Comparison of ENCODE assay signal across 11 cellular contexts in the genomic region with DNA sequence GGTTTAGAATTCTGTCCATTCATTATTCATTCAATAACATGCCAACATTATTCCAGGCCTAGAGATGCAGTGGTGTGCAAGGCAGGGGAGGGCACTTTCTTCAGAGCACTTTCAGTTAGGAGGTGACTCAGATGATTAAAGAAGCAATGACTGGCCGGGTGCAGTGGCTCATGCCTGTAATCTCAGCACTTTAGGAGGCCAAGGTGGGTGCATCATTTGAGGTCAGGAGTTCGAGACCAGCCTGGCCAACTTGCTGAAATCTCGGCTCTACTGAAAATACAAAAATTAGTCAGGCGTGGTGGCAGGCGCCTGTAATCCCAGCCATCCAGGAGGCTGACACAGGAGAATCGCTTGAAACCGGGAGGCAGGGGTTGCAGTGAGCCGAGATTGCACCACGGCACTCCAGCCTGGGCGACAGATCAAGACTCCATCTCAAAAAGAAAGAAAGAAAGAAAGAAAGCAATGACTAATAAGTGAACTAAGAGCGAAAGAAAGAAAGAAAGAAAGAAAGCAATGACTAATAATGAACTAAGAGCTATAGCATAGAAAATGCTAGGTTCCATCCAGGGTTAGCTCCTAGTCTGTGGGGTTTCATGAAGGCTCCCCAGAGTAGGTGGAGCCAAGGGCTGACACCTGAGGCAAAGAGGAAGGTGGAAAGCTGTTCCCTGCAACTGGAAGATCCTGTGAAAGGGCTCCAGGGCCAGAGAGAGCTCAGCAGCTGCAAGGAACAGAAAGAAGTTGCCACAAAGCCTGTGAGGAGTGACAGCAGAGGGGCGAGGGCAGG.
DNase-seq lines count a peak whose midpoint lies in the region; ATAC-seq, FAIRE-seq and TF ChIP-seq lines count a peak whose summit lies in the region.
"Had no signal": no experiment of that assay in that cellular context is flagged by ENCODE, and none has a peak within 500 bp of the region (broad histone marks: within the 10 kb centered on the region; RNA-seq: fewer than 3 reads in every experiment).

No MANE protein-coding gene starts in this region.

- peak; percentile 77 for ATAC-seq in GM21723 (IDR thresholded peaks at IDR 0.05; ENCODE audit: unreplicated experiment)
- ATAC-seq in stimulated activated memory B cell treated with anti-CD40 and anti-IgM and Interleukin-4, amounts not matched to agents 10 μg/mL and 1 μg/mL and 100 μg/mL, for 72 hours, result peak; percentile 14
- no peak for ATAC-seq in HepG2

- H3K36me3 ChIP-seq in OCI-LY3 (replicated peaks; ENCODE audit: low read depth, low read length) (no peaks in the 10 kb centered on the region), neural progenitor cell (no peaks in the 10 kb centered on the region), HepG2 (replicated peaks in 1 of 2; ENCODE audit: control insufficient read depth in 1 of 2, insufficient read depth in 2 of 2, low read length in 2 of 2) (no peaks in the 10 kb centered on the region)
- H3K36me3 ChIP-seq: upper lobe of left lung had no signal

- H3K36me3 Mint-ChIP-seq in stimulated activated memory B cell treated with anti-CD40 and anti-IgM and Interleukin-4, amounts not matched to agents 10 μg/mL and 1 μg/mL and 100 μg/mL, for 72 hours, result no peaks in the 10 kb centered on the region
- no peaks in the 10 kb centered on the region for H3K36me3 Mint-ChIP-seq in neural progenitor cell

- no peaks in the 10 kb centered on the region for H3K9me3 Mint-ChIP-seq in stimulated activated memory B cell treated with anti-CD40 and anti-IgM and Interleukin-4, amounts not matched to agents 10 μg/mL and 1 μg/mL and 100 μg/mL, for 72 hours
- no peaks in the 10 kb centered on the region for H3K9me3 Mint-ChIP-seq in neural progenitor cell

- TF ChIP-seq POLR2A in HepG2 (IDR thresholded peaks at IDR 0.05; ENCODE audit: insufficient read depth in 1 of 2, low read depth in 2 of 2, low read length in 2 of 2), result no peak

- no peak overlapping the region for H3K4me3 Mint-ChIP-seq in stimulated activated memory B cell treated with anti-CD40 and anti-IgM and Interleukin-4, amounts not matched to agents 10 μg/mL and 1 μg/mL and 100 μg/mL, for 72 hours
- H3K4me3 Mint-ChIP-seq in neural progenitor cell, result no peak overlapping the region

- no peaks in the 10 kb centered on the region for H3K79me2 ChIP-seq in OCI-LY3 (ENCODE audit: low read length)
- no peaks in the 10 kb centered on the region for H3K79me2 ChIP-seq in neural progenitor cell (ENCODE audit: low read depth)
- H3K79me2 ChIP-seq in HepG2 (ENCODE audit: insufficient read depth, low read length), result no peaks in the 10 kb centered on the region

- no TSS peak for BruUV-seq in HepG2 (replicated peaks; lab: Mats Ljungman, UMichigan)

- no peak for TF ChIP-seq RAD21 in HepG2 (CRISPR knock-in tag; IDR thresholded peaks at IDR 0.05)

- FAIRE-seq in HepG2 (lab: Jason Lieb, UNC), result no peak

- H3K27me3 ChIP-seq in OCI-LY3 (ENCODE audit: low read depth, low read length), result no peaks in the 10 kb centered on the region
- no peaks in the 10 kb centered on the region for H3K27me3 ChIP-seq in neural progenitor cell
- H3K27me3 ChIP-seq in HepG2 (ENCODE audit: control insufficient read depth in 1 of 2, insufficient read depth in 2 of 2, low read length in 2 of 2), result peaks cover 1 to 33% of the 10 kb centered on the region in 2 experiments; a peak in 3 of 5 replicates
- H3K27me3 ChIP-seq: upper lobe of left lung had no signal

- H3K4me3 ChIP-seq in OCI-LY3 (ENCODE audit: low read length) (peak overlapping the region; percentile 45), neural progenitor cell (no peak overlapping the region), HepG2 (replicated peaks in 1 of 3; ENCODE audit: insufficient read depth in 1 of 3, low read depth in 2 of 3, low read length in 3 of 3) (no peak overlapping the region)
- H3K4me3 ChIP-seq: upper lobe of left lung had no signal

- no peaks in the 10 kb centered on the region for H4K20me1 ChIP-seq in OCI-LY3 (ENCODE audit: insufficient read depth, low read length)
- no peaks in the 10 kb centered on the region for H4K20me1 ChIP-seq in neural progenitor cell (ENCODE audit: low read depth)
- H4K20me1 ChIP-seq in HepG2 (ENCODE audit: insufficient read depth, low read length), result no peaks in the 10 kb centered on the region

- in situ Hi-C loops in HepG2 (cut with HindIII; ENCODE audit: extremely low pct_ligation_motif_present, low pct_unique_long_range_greater_than_20kb), result no loop called here

- POLR2A ChIA-PET in HepG2 (lab: Yijun Ruan, JAX), result no interaction called here

- peak overlapping the region; percentile 76 for H3K4me2 ChIP-seq in OCI-LY3 (ENCODE audit: low read length)
- no peak overlapping the region for H3K4me2 ChIP-seq in neural progenitor cell
- H3K4me2 ChIP-seq in HepG2 (ENCODE audit: low read depth, low read length), result no peak overlapping the region

- peak overlapping the region; percentile 39 for H3K27ac ChIP-seq in OCI-LY3 (ENCODE audit: low read length)
- H3K27ac ChIP-seq in neural progenitor cell, result no peak overlapping the region
- no peak overlapping the region for H3K27ac ChIP-seq in HepG2 (ENCODE audit: extremely low read length, insufficient read depth, low read length)
- H3K27ac ChIP-seq: upper lobe of left lung had no signal

- H3K4me1 Mint-ChIP-seq in stimulated activated memory B cell treated with anti-CD40 and anti-IgM and Interleukin-4, amounts not matched to agents 10 μg/mL and 1 μg/mL and 100 μg/mL, for 72 hours, result no peaks in the 10 kb centered on the region
- peaks cover 14% of the 10 kb centered on the region for H3K4me1 Mint-ChIP-seq in neural progenitor cell

- no peaks in the 10 kb centered on the region for H3F3A ChIP-seq in neural progenitor cell (ENCODE audit: low read depth)

- H3K9me3 ChIP-seq in OCI-LY3 (ENCODE audit: insufficient read depth, low read length), result no peaks in the 10 kb centered on the region
- no peaks in the 10 kb centered on the region for H3K9me3 ChIP-seq in neural progenitor cell (ENCODE audit: low read depth)
- no peaks in the 10 kb centered on the region for H3K9me3 ChIP-seq in HepG2 (ENCODE audit: low read length)
- H3K9me3 ChIP-seq: upper lobe of left lung had no signal

- H3K9ac ChIP-seq in OCI-LY3 (ENCODE audit: low read length), result peak overlapping the region; percentile 26; the same call in 1 of the 2 replicates
- H3K9ac ChIP-seq in neural progenitor cell, result no peak overlapping the region
- H3K9ac ChIP-seq in HepG2 (ENCODE audit: insufficient read depth, low read depth, low read length), result no peak overlapping the region

- no peak for TF ChIP-seq CTCF in OCI-LY3 (IDR thresholded peaks at IDR 0.05; ENCODE audit: low read depth, low read length)
- no peak for TF ChIP-seq CTCF in neural progenitor cell (IDR thresholded peaks at IDR 0.05)
- TF ChIP-seq CTCF in HepG2 (CRISPR knock-in tag; IDR thresholded peaks at IDR 0.05), result no peak

- H3K27me3 Mint-ChIP-seq in stimulated activated memory B cell treated with anti-CD40 and anti-IgM and Interleukin-4, amounts not matched to agents 10 μg/mL and 1 μg/mL and 100 μg/mL, for 72 hours, result peaks cover 30% of the 10 kb centered on the region
- H3K27me3 Mint-ChIP-seq in neural progenitor cell (ENCODE audit: insufficient read depth, low read depth), result peaks cover 5% of the 10 kb centered on the region

- H3K4me1 ChIP-seq in OCI-LY3 (ENCODE audit: low read length) (peaks cover 59% of the 10 kb centered on the region), neural progenitor cell (no peaks in the 10 kb centered on the region), HepG2 (ENCODE audit: insufficient read depth, low read length) (0 out of 2 replicates have a peak, but pooled peaks cover 7% of the 10 kb centered on the region)

- 5% methylated on average over 11 of the region's 12 CpGs for WGBS in HepG2 (ENCODE audit: low lambda C conversion rate)

- intact Hi-C loops in HepG2 (cut with micrococcal nuclease; ENCODE audit: unreplicated experiment), result no loop called here

- no peak overlapping the region for H3K27ac Mint-ChIP-seq in stimulated activated memory B cell treated with anti-CD40 and anti-IgM and Interleukin-4, amounts not matched to agents 10 μg/mL and 1 μg/mL and 100 μg/mL, for 72 hours
- H3K27ac Mint-ChIP-seq in neural progenitor cell, result no peak overlapping the region

- DNase-seq in activated effector memory CD4-positive, alpha-beta T cell treated with anti-CD3 and anti-CD28 coated beads, Interleukin-2, amount 50 U/mL, for 16 hours, result peak; percentile 52
- no peak for DNase-seq in activated effector memory CD4-positive, alpha-beta T cell treated with Interleukin-2 at 50 U/mL for 16 hours
- no peak for DNase-seq in neural progenitor cell (ENCODE audit: low spot score)
- DNase-seq in HepG2 (ENCODE audit: low spot score), result no peak
- no peak for DNase-seq in NCI-H774 (lab: John Stamatoyannopoulos, UW)
- DNase-seq: AML-193, erythroblast, upper lobe of left lung had no signal

- CTCF ChIA-PET in HepG2 (lab: Yijun Ruan, JAX; ENCODE audit: low intra/inter-chr PET ratio, low total read pairs), result no interaction called here

- no peak for TF ChIP-seq EP300 in HepG2 (IDR thresholded peaks at IDR 0.05; ENCODE audit: low read depth in 2 of 2, low read length in 2 of 2)
- TF ChIP-seq EP300 in HepG2 (CRISPR knock-in tag; IDR thresholded peaks at IDR 0.05; ENCODE audit: borderline replicate concordance), result no peak

- no peak overlapping the region for H2AFZ ChIP-seq in OCI-LY3 (ENCODE audit: low read depth, low read length)
- H2AFZ ChIP-seq in neural progenitor cell (replicated peaks), result no peak overlapping the region
- no peak overlapping the region for H2AFZ ChIP-seq in HepG2 (ENCODE audit: low read length)

TF ChIP-seq in HepG2, 621 proteins besides CTCF, POLR2A, EP300 and RAD21 (continues in another document):
- no peak for TF ChIP-seq ZBTB42 (CRISPR knock-in tag; IDR thresholded peaks at IDR 0.05)
- no peak for TF ChIP-seq ZNF7 (CRISPR knock-in tag; IDR thresholded peaks at IDR 0.05)
- TF ChIP-seq ZC3H4 (CRISPR knock-in tag; IDR thresholded peaks at IDR 0.05; ENCODE audit: borderline replicate concordance), result no peak
- no peak for TF ChIP-seq HNF4G (IDR thresholded peaks at IDR 0.05; ENCODE audit: borderline replicate concordance, low read depth, low read length)
- TF ChIP-seq HNF4G (CRISPR knock-in tag; IDR thresholded peaks at IDR 0.05; ENCODE audit: borderline replicate concordance, low read depth), result no peak
- TF ChIP-seq, protein P1, sequence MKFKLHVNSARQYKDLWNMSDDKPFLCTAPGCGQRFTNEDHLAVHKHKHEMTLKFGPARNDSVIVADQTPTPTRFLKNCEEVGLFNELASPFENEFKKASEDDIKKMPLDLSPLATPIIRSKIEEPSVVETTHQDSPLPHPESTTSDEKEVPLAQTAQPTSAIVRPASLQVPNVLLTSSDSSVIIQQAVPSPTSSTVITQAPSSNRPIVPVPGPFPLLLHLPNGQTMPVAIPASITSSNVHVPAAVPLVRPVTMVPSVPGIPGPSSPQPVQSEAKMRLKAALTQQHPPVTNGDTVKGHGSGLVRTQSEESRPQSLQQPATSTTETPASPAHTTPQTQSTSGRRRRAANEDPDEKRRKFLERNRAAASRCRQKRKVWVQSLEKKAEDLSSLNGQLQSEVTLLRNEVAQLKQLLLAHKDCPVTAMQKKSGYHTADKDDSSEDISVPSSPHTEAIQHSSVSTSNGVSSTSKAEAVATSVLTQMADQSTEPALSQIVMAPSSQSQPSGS (CRISPR knock-in tag; IDR thresholded peaks at IDR 0.05), result no peak
- no peak for TF ChIP-seq PRMT3 (CRISPR knock-in tag; IDR thresholded peaks at IDR 0.05; ENCODE audit: borderline replicate concordance, low read depth)
- no peak for TF ChIP-seq CREB1 (IDR thresholded peaks at IDR 0.05)
- no peak for TF ChIP-seq CREB1 (CRISPR knock-in tag; IDR thresholded peaks at IDR 0.05)
